In the genomic region with DNA sequence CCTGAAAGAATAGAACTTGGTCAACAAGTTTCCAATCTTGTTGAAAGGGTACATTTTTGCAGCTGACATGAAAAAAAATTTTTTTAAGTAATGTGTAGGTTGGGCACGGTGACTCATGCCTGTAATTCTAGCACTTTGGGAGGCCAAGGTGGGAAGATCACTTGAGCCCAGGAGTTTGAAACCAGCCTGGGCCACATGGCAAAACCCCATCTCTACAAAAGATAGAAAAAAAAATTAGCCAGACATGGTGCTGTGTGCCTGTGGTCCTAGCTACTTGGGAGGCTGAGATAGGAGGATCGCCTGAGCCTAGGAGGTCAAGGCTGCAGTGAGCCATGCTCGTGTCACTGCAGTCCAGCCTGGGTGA, we compare ENCODE assay signal across 1 cellular context.
TF ChIP-seq lines count a peak whose summit lies in the region.

No MANE protein-coding gene starts in this region.

TF ChIP-seq in K562, 482 proteins besides CTCF, POLR2A, EP300 and RAD21 (continued from another document):
- TF ChIP-seq, protein P1, sequence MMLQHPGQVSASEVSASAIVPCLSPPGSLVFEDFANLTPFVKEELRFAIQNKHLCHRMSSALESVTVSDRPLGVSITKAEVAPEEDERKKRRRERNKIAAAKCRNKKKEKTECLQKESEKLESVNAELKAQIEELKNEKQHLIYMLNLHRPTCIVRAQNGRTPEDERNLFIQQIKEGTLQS (IDR thresholded peaks at IDR 0.05): peak; percentile 51; the same call in 1 of the 2 replicates
- TF ChIP-seq, protein P1 (CRISPR knock-in tag; conservative IDR thresholded peaks at IDR 0.05): no peak
